ENCODE assay signal across 1 cellular context in the genomic region with DNA sequence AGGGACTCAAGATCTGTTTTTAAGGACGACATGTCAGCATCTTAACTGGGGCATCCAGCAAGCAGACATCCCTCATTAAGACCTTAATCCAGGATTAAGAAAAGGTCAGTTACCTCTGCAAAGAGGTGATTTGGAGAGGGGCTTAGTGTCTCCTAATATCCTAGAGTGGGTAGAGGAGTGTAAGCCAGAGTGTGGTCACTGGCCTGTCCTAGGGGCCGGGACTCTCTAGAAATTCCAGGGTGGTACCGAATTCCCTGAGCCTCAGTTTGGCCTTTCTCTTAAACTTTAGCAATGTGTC.
TF ChIP-seq lines count a peak whose summit lies in the region.

No MANE protein-coding gene starts in this region.

TF ChIP-seq in WTC11, 78 proteins besides CTCF, POLR2A, EP300 and RAD21 (continued from another document):
- TF ChIP-seq ZNF425 (CRISPR knock-in tag; conservative IDR thresholded peaks at IDR 0.05) (no peak), ZNF423 (CRISPR knock-in tag; IDR thresholded peaks at IDR 0.05) (no peak), RORB (CRISPR knock-in tag; IDR thresholded peaks at IDR 0.05) (no peak), RELA (CRISPR knock-in tag; IDR thresholded peaks at IDR 0.05; ENCODE audit: borderline replicate concordance) (no peak), CBFB (CRISPR knock-in tag; IDR thresholded peaks at IDR 0.05; ENCODE audit: low read depth) (no peak), MYBL2 (CRISPR knock-in tag; IDR thresholded peaks at IDR 0.05) (no peak), FOXJ3 (CRISPR knock-in tag; IDR thresholded peaks at IDR 0.05; ENCODE audit: borderline replicate concordance) (no peak), ESRRA (CRISPR knock-in tag; IDR thresholded peaks at IDR 0.05; ENCODE audit: borderline replicate concordance) (no peak)
TF ChIP-seq in WTC11: peak in this region for 0.
